Comparison of ENCODE assay signal across 8 cellular contexts in genomic region chr6:28587011-28587745, GRCh38.
DNase-seq lines count a peak whose midpoint lies in the region; ATAC-seq and TF ChIP-seq lines count a peak whose summit lies in the region.

No MANE protein-coding gene starts in this region.

- no peaks in the 10 kb centered on the region for H3K4me1 ChIP-seq in muscle layer of colon (ENCODE audit: insufficient read depth, low read length)

- H3K27me3 ChIP-seq in muscle layer of colon (ENCODE audit: control insufficient read depth in 1 of 2, insufficient read depth in 2 of 2, low read length in 2 of 2) = peaks cover 14 to 32% of the 10 kb centered on the region in 2 donors

- H3K9me3 Mint-ChIP-seq in endothelial cell (ENCODE audit: unreplicated experiment) = no peaks in the 10 kb centered on the region
- peaks cover 3% of the 10 kb centered on the region for H3K9me3 Mint-ChIP-seq in stimulated activated effector memory CD8-positive, alpha-beta T cell treated with anti-CD3 and anti-CD28 coated beads, Interleukin-12 subunit alpha, Interleukin-12 subunit beta, amount 100 ng/mL, for 72 hours

- peak overlapping the region; percentile 87 for H3K4me3 Mint-ChIP-seq in endothelial cell (ENCODE audit: unreplicated experiment)
- H3K4me3 Mint-ChIP-seq in stimulated activated effector memory CD8-positive, alpha-beta T cell treated with anti-CD3 and anti-CD28 coated beads, Interleukin-12 subunit alpha, Interleukin-12 subunit beta, amount 100 ng/mL, for 72 hours = peak overlapping the region; percentile 66

- DNase-seq in NCI-H2227 treated with DMSO at 0.1 percent for 48 hours (lab: John Stamatoyannopoulos, UW) (peak; percentile 87), endothelial cell (ENCODE audit: low spot score) (peak; percentile 33), NCI-H510A treated with DMSO at 0.1 percent for 48 hours (lab: John Stamatoyannopoulos, UW) (no peak)
- peak; percentile 3 to 18 for DNase-seq in activated CD8-positive, alpha-beta memory T cell treated with anti-CD3 and anti-CD28 coated beads for 1 hour (ENCODE audit: extremely low read depth in 1 of 2, low read depth in 1 of 2)
- peak in 1 of 2 donors; percentile 55 for DNase-seq in stimulated activated effector memory CD8-positive, alpha-beta T cell treated with anti-CD3 and anti-CD28 coated beads, Interleukin-12 subunit alpha, Interleukin-12 subunit beta, amount 100 ng/mL, for 72 hours (ENCODE audit: low spot score in 2 of 2)

- H3K27ac ChIP-seq in muscle layer of colon (ENCODE audit: low read depth, low read length) = no peak overlapping the region

- H3K4me1 Mint-ChIP-seq in endothelial cell (ENCODE audit: unreplicated experiment) = peaks cover 45% of the 10 kb centered on the region
- peaks cover 25% of the 10 kb centered on the region for H3K4me1 Mint-ChIP-seq in stimulated activated effector memory CD8-positive, alpha-beta T cell treated with anti-CD3 and anti-CD28 coated beads, Interleukin-12 subunit alpha, Interleukin-12 subunit beta, amount 100 ng/mL, for 72 hours

- H3K27me3 Mint-ChIP-seq in endothelial cell (ENCODE audit: unreplicated experiment) = peaks cover 7% of the 10 kb centered on the region

- peak overlapping the region; percentile 9 to 67 for H3K4me3 ChIP-seq in muscle layer of colon (ENCODE audit: low read depth in 1 of 2, low read length in 2 of 2)

- H3K27ac Mint-ChIP-seq in endothelial cell (ENCODE audit: unreplicated experiment) = peak overlapping the region; percentile 68
- no peak overlapping the region for H3K27ac Mint-ChIP-seq in stimulated activated effector memory CD8-positive, alpha-beta T cell treated with anti-CD3 and anti-CD28 coated beads, Interleukin-12 subunit alpha, Interleukin-12 subunit beta, amount 100 ng/mL, for 72 hours

- peak; percentile 67 for TF ChIP-seq POLR2A in GM18526 (IDR thresholded peaks at IDR 0.05; ENCODE audit: extremely low read depth, insufficient read length)

- peak; percentile 66 for ATAC-seq in HG02943 (IDR thresholded peaks at IDR 0.05; ENCODE audit: low read depth, unreplicated experiment)
- ATAC-seq in stimulated activated effector memory CD8-positive, alpha-beta T cell treated with anti-CD3 and anti-CD28 coated beads, Interleukin-12 subunit alpha, Interleukin-12 subunit beta, amount 100 ng/mL, for 72 hours = peak; percentile 67

- no peak for TF ChIP-seq CTCF in endothelial cell (IDR thresholded peaks at IDR 0.05; ENCODE audit: unreplicated experiment)

- no peaks in the 10 kb centered on the region for H3K36me3 ChIP-seq in muscle layer of colon (ENCODE audit: insufficient read depth, low read length)

- H3K9ac ChIP-seq in muscle layer of colon (ENCODE audit: low read length) = no peak overlapping the region

- no peaks in the 10 kb centered on the region for H3K36me3 Mint-ChIP-seq in endothelial cell (ENCODE audit: low read depth, unreplicated experiment)
- no peaks in the 10 kb centered on the region for H3K36me3 Mint-ChIP-seq in stimulated activated effector memory CD8-positive, alpha-beta T cell treated with anti-CD3 and anti-CD28 coated beads, Interleukin-12 subunit alpha, Interleukin-12 subunit beta, amount 100 ng/mL, for 72 hours

- no peaks in the 10 kb centered on the region for H3K9me3 ChIP-seq in muscle layer of colon (ENCODE audit: low read length)
